Comparison of ENCODE assay signal across 21 cellular contexts in the genomic region with DNA sequence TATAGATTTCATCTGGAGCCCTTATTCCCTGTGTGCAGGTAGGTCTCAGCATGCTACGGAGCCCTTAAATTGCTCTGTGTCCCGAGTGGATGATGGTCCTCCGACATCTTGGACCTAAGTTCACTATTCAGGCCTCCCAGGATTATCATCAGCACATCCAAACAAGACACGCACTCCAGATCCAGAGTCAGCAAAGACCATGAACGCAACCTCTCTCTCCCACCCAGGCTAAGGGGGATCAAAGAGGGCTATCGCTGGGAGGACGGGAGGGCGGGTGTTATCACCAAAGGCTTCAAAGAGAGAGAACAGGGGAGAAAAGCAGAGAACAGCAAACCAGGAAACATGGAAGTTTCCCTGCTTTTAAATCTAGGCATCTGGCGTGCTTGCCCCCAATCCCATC.
"Had no signal": no experiment of that assay in that cellular context is flagged by ENCODE, and none has a peak within 500 bp of the region (broad histone marks: within the 10 kb centered on the region; RNA-seq: fewer than 3 reads in every experiment).

No MANE protein-coding gene starts in this region.

- H3K36me3 Mint-ChIP-seq: immature natural killer cell, memory B cell, naive B cell had no signal

- H3K4me1 Mint-ChIP-seq: immature natural killer cell, memory B cell, mesothelial cell of epicardium, naive B cell had no signal

- DNase-seq: dermis blood vessel endothelial cell; dorsolateral prefrontal cortex; effector CD4-positive, alpha-beta T cell; effector memory CD4-positive, alpha-beta T cell; foreskin keratinocyte; heart left ventricle; hypothalamus; immature natural killer cell; islet precursor cell; kidney; kidney glomerular epithelial cell; left colon; left ventricle myocardium inferior; lower lobe of right lung; mesendoderm; mucosa of descending colon; naive B cell had no signal

- H3K4me3 Mint-ChIP-seq: immature natural killer cell, memory B cell, mesothelial cell of epicardium, naive B cell had no signal

- ATAC-seq: foreskin keratinocyte, gastroesophageal sphincter, heart left ventricle, left colon, left lobe of liver, lower lobe of right lung, mucosa of descending colon had no signal

- H3K27ac Mint-ChIP-seq: immature natural killer cell, memory B cell, mesothelial cell of epicardium, naive B cell had no signal
